In genomic region chr10:119348516-119349240, GRCh38 we compare ENCODE assay signal across 13 cellular contexts.
DNase-seq lines count a peak whose midpoint lies in the region; ATAC-seq and TF ChIP-seq lines count a peak whose summit lies in the region.
"Had no signal": no experiment of that assay in that cellular context is flagged by ENCODE, and none has a peak within 500 bp of the region (broad histone marks: within the 10 kb centered on the region; RNA-seq: fewer than 3 reads in every experiment).

No MANE protein-coding gene starts in this region.

- no peak for ATAC-seq in naive B cell (ENCODE audit: low read depth in 2 of 2)
- no peak for ATAC-seq in SK-N-SH treated with all-trans-retinoic acid at 6 μM for 48 hours
- no peak for ATAC-seq in stimulated activated naive CD8-positive, alpha-beta T cell treated with anti-CD3 and anti-CD28 coated beads, Interleukin-15, amount 100 ng/mL, for 72 hours
- ATAC-seq: CD8-positive, alpha-beta T cell had no signal

- peaks cover 3 to 20% (median 15%) of the 10 kb centered on the region in 4 donors for H3K4me1 ChIP-seq in transverse colon

- TF ChIP-seq CTCF in fibroblast of pulmonary artery (IDR thresholded peaks at IDR 0.05; ENCODE audit: low read length, missing control alignments) (no peak), transverse colon (IDR thresholded peaks at IDR 0.05) (no peak)

- TF ChIP-seq EP300 in transverse colon (IDR thresholded peaks at IDR 0.05; ENCODE audit: low read depth): no peak

- H3K9me3 Mint-ChIP-seq in naive B cell: peaks cover 4 to 20% (median 16%) of the 10 kb centered on the region in 7 donors
- H3K9me3 Mint-ChIP-seq in stimulated activated naive CD8-positive, alpha-beta T cell treated with anti-CD3 and anti-CD28 coated beads, Interleukin-15, amount 100 ng/mL, for 72 hours: peaks cover 15 to 26% of the 10 kb centered on the region in 2 donors

- peaks cover 37 to 61% (median 37%) of the 10 kb centered on the region in 3 donors for H3K4me1 Mint-ChIP-seq in naive B cell
- peaks cover 6% of the 10 kb centered on the region for H3K4me1 Mint-ChIP-seq in stimulated activated naive CD8-positive, alpha-beta T cell treated with anti-CD3 and anti-CD28 coated beads, Interleukin-15, amount 100 ng/mL, for 72 hours

- H3K36me3 ChIP-seq in transverse colon: no peaks in the 10 kb centered on the region

- H3K4me3 ChIP-seq in fibroblast of pulmonary artery (replicated peaks; ENCODE audit: low read depth, low read length) (no peak overlapping the region), transverse colon (no peak overlapping the region)

- in situ Hi-C loops in transverse colon (cut with MboI; ENCODE audit: low pct_ligation_motif_present in 1 of 4, low pct_unique_long_range_greater_than_20kb in 1 of 4, low sequenced_read_pairs in 3 of 4): no loop called here

- H3K36me3 Mint-ChIP-seq in naive B cell: peaks cover 36 to 41% of the 10 kb centered on the region in 2 donors

- DNase-seq in amniotic epithelial cell (ENCODE audit: low read depth) (peak; percentile 59), fibroblast of pulmonary artery (ENCODE audit: low read depth) (peak; percentile 48), naive B cell (no peak), transverse colon (no peak), globus pallidus (ENCODE audit: low spot score) (no peak)
- DNase-seq in stimulated activated naive CD8-positive, alpha-beta T cell treated with anti-CD3 and anti-CD28 coated beads, Interleukin-15, amount 100 ng/mL, for 72 hours: no peak
- DNase-seq: activated effector memory CD4-positive, alpha-beta T cell treated with anti-CD3 and anti-CD28 coated beads, Interleukin-2, amount 50 U/mL, for 16 hours; CD8-positive, alpha-beta T cell; NCI-H1436 treated with DMSO at 0.1 percent for 48 hours; NCI-H446; stimulated activated CD4-positive, alpha-beta T cell treated with anti-CD3 and anti-CD28 coated beads, Interleukin-2, amount 100 ng/mL, for 24 hours had no signal

- no peak for TF ChIP-seq POLR2A in transverse colon (IDR thresholded peaks at IDR 0.05)

- H3K27ac ChIP-seq in transverse colon: peak overlapping the region; percentile 13 to 61 (median 38)
- H3K27ac ChIP-seq: VCaP had no signal

- no peaks in the 10 kb centered on the region for H3K27me3 Mint-ChIP-seq in naive B cell
- no peaks in the 10 kb centered on the region for H3K27me3 Mint-ChIP-seq in stimulated activated naive CD8-positive, alpha-beta T cell treated with anti-CD3 and anti-CD28 coated beads, Interleukin-15, amount 100 ng/mL, for 72 hours

- H3K27ac Mint-ChIP-seq in naive B cell: peak overlapping the region in 4 of 6 donors; percentile 15 to 79 (median 66)
- peak overlapping the region in 1 of 2 donors; percentile 65 for H3K27ac Mint-ChIP-seq in stimulated activated naive CD8-positive, alpha-beta T cell treated with anti-CD3 and anti-CD28 coated beads, Interleukin-15, amount 100 ng/mL, for 72 hours
- H3K27ac Mint-ChIP-seq: CD8-positive, alpha-beta T cell had no signal

- intact Hi-C loops in transverse colon (cut with DNase I; ENCODE audit: low total_unique reads): no loop called here

- WGBS in transverse colon (ENCODE audit: low coverage in 1 of 2), 2 donors: 74 to 100% methylated on average over 2 to 15 of the region's 15 CpGs

- H3K9me3 ChIP-seq in transverse colon: no peaks in the 10 kb centered on the region

- H3K4me3 Mint-ChIP-seq in naive B cell: no peak overlapping the region
- H3K4me3 Mint-ChIP-seq in stimulated activated naive CD8-positive, alpha-beta T cell treated with anti-CD3 and anti-CD28 coated beads, Interleukin-15, amount 100 ng/mL, for 72 hours: no peak overlapping the region
- H3K4me3 Mint-ChIP-seq: CD8-positive, alpha-beta T cell had no signal

- H3K27me3 ChIP-seq in transverse colon: no peaks in the 10 kb centered on the region

TF ChIP-seq in SK-N-SH treated with all-trans-retinoic acid at 6 μM for 48 hours, 23 proteins besides CTCF, POLR2A, EP300 and RAD21:
- TF ChIP-seq ESRRG (CRISPR knock-in tag; IDR thresholded peaks at IDR 0.05): no peak
- TF ChIP-seq PATZ1 (CRISPR knock-in tag; IDR thresholded peaks at IDR 0.05; ENCODE audit: borderline replicate concordance): no peak
TF ChIP-seq in SK-N-SH treated with all-trans-retinoic acid at 6 μM for 48 hours: peak in this region for 0.

Comparison
In these comparisons a context has a peak if more than half of its experiments do, and no peak if none do; other contexts are left out.
1. DNase-seq: peak in amniotic epithelial cell (single experiment) and fibroblast of pulmonary artery (single experiment); none in naive B cell (single experiment), transverse colon (single experiment), globus pallidus (single experiment) and stimulated activated naive CD8-positive, alpha-beta T cell treated with anti-CD3 and anti-CD28 coated beads, Interleukin-15, amount 100 ng/mL, for 72 hours (0 of 2).